In genomic region chr9:92571871-92572270, GRCh38 we compare ENCODE assay signal across 5 cellular contexts. TPM values are rescaled to one million over a fixed set of nuclear protein-coding genes. Genes with fewer than 3 reads are reported as not detected.
"Had no signal": no experiment of that assay in that cellular context is flagged by ENCODE, and none has a peak within 500 bp of the region (broad histone marks: within the 10 kb centered on the region; RNA-seq: fewer than 3 reads in every experiment).

No MANE protein-coding gene starts in this region.

RNA-seq across cellular contexts. Expression of gene ECM2, which starts 36.1 kb away (rescaled TPM):
- total RNA-seq: naive thymus-derived CD8-positive, alpha-beta T cell; natural killer cell; natural killer cell treated with Interleukin-12 subunit alpha and Interleukin-12 subunit beta and Interleukin-15 and Interleukin-18, amount 100 ng/mL, for 72 hours; neural crest cell had no signal
- polyA plus RNA-seq: naive thymus-derived CD8-positive, alpha-beta T cell; neural cell had no signal
